ENCODE assay signal across 1 cellular context in the genomic region with DNA sequence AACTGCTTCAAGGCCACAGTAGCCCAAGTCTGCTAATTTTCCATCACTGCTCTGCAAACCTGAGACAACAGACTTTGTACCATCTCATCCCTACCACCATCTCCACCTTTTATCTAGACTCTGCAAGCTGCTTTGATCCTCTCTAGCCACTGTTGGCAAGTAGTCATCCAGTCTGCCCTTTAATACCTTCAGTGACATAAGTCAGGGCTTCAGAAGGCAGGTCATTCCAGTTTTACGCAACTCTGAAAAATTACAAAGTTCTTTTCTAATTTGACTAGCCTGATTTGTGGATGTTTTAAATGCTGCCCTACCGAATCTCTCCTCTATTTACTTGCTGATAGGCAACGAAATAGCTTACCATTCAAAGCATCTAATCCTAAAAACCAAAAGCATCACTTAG.
TF ChIP-seq lines count a peak whose summit lies in the region.

No MANE protein-coding gene starts in this region.

TF ChIP-seq in endothelial cell of umbilical vein, 7 proteins besides CTCF, POLR2A, EP300 and RAD21:
- TF ChIP-seq POLR2AphosphoS5 (IDR thresholded peaks at IDR 0.05; ENCODE audit: insufficient read depth, low read depth, low read length) (no peak), EZH2 (IDR thresholded peaks at IDR 0.05; ENCODE audit: borderline replicate concordance, low read depth, low read length, severe bottlenecking) (no peak), JUN (IDR thresholded peaks at IDR 0.05; ENCODE audit: borderline replicate concordance, insufficient read depth, insufficient read length, low read depth) (no peak), MYC (IDR thresholded peaks at IDR 0.05; ENCODE audit: low read depth, low read length) (no peak), GATA2 (IDR thresholded peaks at IDR 0.05; ENCODE audit: insufficient read depth, insufficient read length, low read depth, low read length) (no peak), FOS (IDR thresholded peaks at IDR 0.05; ENCODE audit: borderline replicate concordance, insufficient read depth, low read length) (no peak)
- TF ChIP-seq, protein P1, sequence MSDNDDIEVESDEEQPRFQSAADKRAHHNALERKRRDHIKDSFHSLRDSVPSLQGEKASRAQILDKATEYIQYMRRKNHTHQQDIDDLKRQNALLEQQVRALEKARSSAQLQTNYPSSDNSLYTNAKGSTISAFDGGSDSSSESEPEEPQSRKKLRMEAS (IDR thresholded peaks at IDR 0.05; ENCODE audit: insufficient read depth, insufficient read length): no peak
TF ChIP-seq in endothelial cell of umbilical vein: peak in this region for 0.
